8 cellular contexts compared by ENCODE assay signal in genomic region chr17:72030067-72030899, GRCh38.
DNase-seq lines count a peak whose midpoint lies in the region; ATAC-seq and TF ChIP-seq lines count a peak whose summit lies in the region.

No MANE protein-coding gene starts in this region.

- in situ Hi-C loops in Caki2 (cut with HindIII; ENCODE audit: low pct_unique_long_range_greater_than_20kb, low sequenced_read_pairs), result no loop called here

- no peaks in the 10 kb centered on the region for H3K36me3 Mint-ChIP-seq in stimulated activated memory B cell treated with anti-CD40 and anti-IgM and Interleukin-4, amounts not matched to agents 10 μg/mL and 1 μg/mL and 100 μg/mL, for 72 hours

- ATAC-seq in HG03175 (IDR thresholded peaks at IDR 0.05; ENCODE audit: unreplicated experiment) (peak; percentile 79), left lobe of liver (peak; percentile 30)
- no peak for ATAC-seq in stimulated activated memory B cell treated with anti-CD40 and anti-IgM and Interleukin-4, amounts not matched to agents 10 μg/mL and 1 μg/mL and 100 μg/mL, for 72 hours

- peak; percentile 78 for TF ChIP-seq POLR2A in GM19193 (IDR thresholded peaks at IDR 0.05; ENCODE audit: extremely low read depth, insufficient read depth, insufficient read length)

- peaks cover 7% of the 10 kb centered on the region for H3K4me1 Mint-ChIP-seq in stimulated activated memory B cell treated with anti-CD40 and anti-IgM and Interleukin-4, amounts not matched to agents 10 μg/mL and 1 μg/mL and 100 μg/mL, for 72 hours

- no peak overlapping the region for H3K27ac Mint-ChIP-seq in stimulated activated memory B cell treated with anti-CD40 and anti-IgM and Interleukin-4, amounts not matched to agents 10 μg/mL and 1 μg/mL and 100 μg/mL, for 72 hours

- H3K27me3 Mint-ChIP-seq in stimulated activated memory B cell treated with anti-CD40 and anti-IgM and Interleukin-4, amounts not matched to agents 10 μg/mL and 1 μg/mL and 100 μg/mL, for 72 hours, result peaks cover 20% of the 10 kb centered on the region

- TF ChIP-seq CTCF in choroid plexus epithelial cell (conservative IDR thresholded peaks at IDR 0.05; ENCODE audit: low read depth, low read length), result peak; percentile 73

- H3K9me3 Mint-ChIP-seq in stimulated activated memory B cell treated with anti-CD40 and anti-IgM and Interleukin-4, amounts not matched to agents 10 μg/mL and 1 μg/mL and 100 μg/mL, for 72 hours, result peaks cover 4% of the 10 kb centered on the region

- H3K4me3 ChIP-seq in choroid plexus epithelial cell (ENCODE audit: low read depth, low read length), result peak overlapping the region; percentile 56

- peak; percentile 78 for DNase-seq in Caki2 (ENCODE audit: low read depth)
- peak; percentile 83 for DNase-seq in RPMI7951 (ENCODE audit: low read depth)
- DNase-seq in choroid plexus epithelial cell (ENCODE audit: low read depth), result peak; percentile 60
- DNase-seq in left lobe of liver (ENCODE audit: low spot score), result no peak
- DNase-seq in NOMO-1 treated with dmso at 0.1 percent for 144 hours (lab: John Stamatoyannopoulos, UW; ENCODE audit: unreplicated experiment), result no peak

- peak overlapping the region; percentile 38 for H3K4me3 Mint-ChIP-seq in stimulated activated memory B cell treated with anti-CD40 and anti-IgM and Interleukin-4, amounts not matched to agents 10 μg/mL and 1 μg/mL and 100 μg/mL, for 72 hours

Comparison
In these comparisons a context has a peak if more than half of its experiments do, and no peak if none do; other contexts are left out.
1. DNase-seq: peak in Caki2 (single experiment), RPMI7951 (single experiment) and choroid plexus epithelial cell (single experiment); none in left lobe of liver (single experiment) and NOMO-1 treated with dmso at 0.1 percent for 144 hours (single experiment).